ENCODE assay signal across 7 cellular contexts in the genomic region with DNA sequence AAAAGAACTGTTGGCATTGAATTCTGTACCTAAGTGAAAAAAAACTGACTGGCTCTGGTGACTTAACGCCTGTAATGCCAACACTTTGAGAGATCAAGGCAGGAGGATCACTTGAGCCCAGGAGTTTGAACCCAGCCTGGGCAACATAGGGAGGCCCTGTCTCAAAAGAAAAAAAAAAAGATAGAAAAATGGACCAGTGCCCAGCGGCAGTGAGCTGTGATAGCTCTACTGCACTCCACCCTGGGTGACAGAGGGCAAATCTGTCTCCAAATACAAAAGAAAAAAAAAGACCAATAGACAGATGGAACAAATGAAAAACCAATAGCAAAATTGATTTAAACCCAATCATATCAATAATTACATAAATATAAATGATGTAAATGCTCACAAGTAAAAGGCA. TPM values are rescaled to one million over a fixed set of nuclear protein-coding genes. Genes with fewer than 3 reads are reported as not detected.
DNase-seq lines count a peak whose midpoint lies in the region; TF ChIP-seq lines count a peak whose summit lies in the region.
"Had no signal": no experiment of that assay in that cellular context is flagged by ENCODE, and none has a peak within 500 bp of the region (broad histone marks: within the 10 kb centered on the region; RNA-seq: fewer than 3 reads in every experiment).

No MANE protein-coding gene starts in this region.

- no peak for TF ChIP-seq POLR2A in esophagus muscularis mucosa (IDR thresholded peaks at IDR 0.05; ENCODE audit: low read depth)
- TF ChIP-seq POLR2A in sigmoid colon (IDR thresholded peaks at IDR 0.05), result no peak

- 61% methylated on average over 2 of the region's 2 CpGs for WGBS in esophagus muscularis mucosa
- WGBS in sigmoid colon, 2 donors, result 16 to 62% methylated on average over 2 of the region's 2 CpGs

- H3K4me1 ChIP-seq in esophagus muscularis mucosa, result peaks cover 5 to 17% (median 14%) of the 10 kb centered on the region in 4 donors
- H3K4me1 ChIP-seq in sigmoid colon, result peaks cover 0 to 10% (median 3%) of the 10 kb centered on the region in 4 donors

- H3K9me3 ChIP-seq in esophagus muscularis mucosa (peaks cover 0 to 6% (median 2%) of the 10 kb centered on the region in 4 donors), sigmoid colon (peaks cover 0 to 2% (median 0%) of the 10 kb centered on the region in 4 donors)
- H3K9me3 ChIP-seq: ovary had no signal

- H3K27me3 ChIP-seq in esophagus muscularis mucosa, result no peaks in the 10 kb centered on the region
- no peaks in the 10 kb centered on the region for H3K27me3 ChIP-seq in sigmoid colon
- H3K27me3 ChIP-seq: ovary had no signal

- TF ChIP-seq EP300 in esophagus muscularis mucosa (IDR thresholded peaks at IDR 0.05) (no peak), sigmoid colon (IDR thresholded peaks at IDR 0.05) (no peak)

- intact Hi-C loops in esophagus muscularis mucosa (cut with DNase I) (no loop called here), sigmoid colon (cut with DNase I) (no loop called here)

- no peak for TF ChIP-seq CTCF in VCaP (conservative IDR thresholded peaks at IDR 0.05)
- no peak for TF ChIP-seq CTCF in esophagus muscularis mucosa (IDR thresholded peaks at IDR 0.05)
- no peak for TF ChIP-seq CTCF in sigmoid colon (IDR thresholded peaks at IDR 0.05)

- H3K4me3 ChIP-seq in esophagus muscularis mucosa (peak overlapping the region; percentile 46 to 60 (median 49)), sigmoid colon (peak overlapping the region in 3 of 4 donors; percentile 39 to 50 (median 45))

- peak overlapping the region; percentile 26; the same call in 1 of the 2 replicates for H3K27ac ChIP-seq in VCaP
- H3K27ac ChIP-seq in esophagus muscularis mucosa (replicated peaks in 1 of 4), result no peak overlapping the region
- no peak overlapping the region for H3K27ac ChIP-seq in sigmoid colon
- H3K27ac ChIP-seq: ovary had no signal

- H3K36me3 ChIP-seq in esophagus muscularis mucosa (peaks cover 0 to 5% (median 0%) of the 10 kb centered on the region in 4 donors), sigmoid colon (no peaks in the 10 kb centered on the region)
- H3K36me3 ChIP-seq: ovary had no signal

- DNase-seq in esophagus muscularis mucosa (ENCODE audit: extremely low spot score), result no peak
- DNase-seq in sigmoid colon, result no peak
- no peak for DNase-seq in AG08396 (ENCODE audit: low spot score)
- no peak for DNase-seq in mesenteric fat pad (ENCODE audit: low spot score)
- DNase-seq in NOMO-1 treated with dmso at 0.1 percent for 144 hours (lab: John Stamatoyannopoulos, UW; ENCODE audit: unreplicated experiment), result no peak

RNA-seq across cellular contexts. Expression of a gene that starts 0.7 kb away (rescaled TPM):
- total RNA-seq in esophagus muscularis mucosa, result 1 to 10 TPM in 1 of 4 donors, under 1 TPM in 3; 0.13 to 1.6 (median 0.66) TPM
- 1 to 10 TPM in 3 of 4 donors, under 1 TPM in 1; 0.71 to 1.9 (median 1.5) TPM for total RNA-seq in sigmoid colon
- 100 to 1,000 TPM in 1 of 3 donors, 10 to 100 TPM in 2; 72.1 to 110 (median 78.3) TPM for polyA plus RNA-seq in sigmoid colon
- total RNA-seq in mesenteric fat pad, result 1.0 TPM

RNA-seq across cellular contexts. Expression of a gene that starts 22.7 kb away (rescaled TPM):
- total RNA-seq in esophagus muscularis mucosa (10 to 100 TPM; 45.2 to 68.2 (median 59.6) TPM), sigmoid colon (100 to 1,000 TPM in 1 of 4 donors, 10 to 100 TPM in 3; 55.8 to 110 (median 77.2) TPM), mesenteric fat pad (39.4 TPM)
- polyA plus RNA-seq in sigmoid colon, result 10 to 100 TPM; 64.2 to 99.6 (median 84.1) TPM

RNA-seq across cellular contexts. Expression of a gene that starts 22.9 kb away (rescaled TPM):
- total RNA-seq in esophagus muscularis mucosa (10 to 100 TPM in 3 of 4 donors, 1 to 10 TPM in 1; 10.0 to 16.5 (median 11.3) TPM), sigmoid colon (10 to 100 TPM in 1 of 4 donors, 1 to 10 TPM in 3; 7.5 to 15.2 (median 8.8) TPM), mesenteric fat pad (15.1 TPM)
- 10 to 100 TPM in 1 of 3 donors, 1 to 10 TPM in 2; 5.1 to 16.0 (median 7.2) TPM for polyA plus RNA-seq in sigmoid colon

RNA-seq across cellular contexts. Expression of a gene that starts 37.6 kb away (rescaled TPM):
- total RNA-seq in esophagus muscularis mucosa, result 10 to 100 TPM in 3 of 4 donors, 1 to 10 TPM in 1; 10.0 to 26.2 (median 16.9) TPM
- total RNA-seq in sigmoid colon, result 10 to 100 TPM; 10.8 to 21.3 (median 15.3) TPM
- 10 to 100 TPM; 10.8 to 44.1 (median 13.2) TPM for polyA plus RNA-seq in sigmoid colon
- total RNA-seq in mesenteric fat pad, result 33.5 TPM

RNA-seq across cellular contexts. Expression of a gene that starts 37.9 kb away (rescaled TPM):
- 10 to 100 TPM; 16.2 to 43.1 (median 36.1) TPM for total RNA-seq in esophagus muscularis mucosa
- total RNA-seq in sigmoid colon, result 10 to 100 TPM; 19.6 to 46.5 (median 31.3) TPM
- 10 to 100 TPM in 1 of 3 donors, 1 to 10 TPM in 2; 1.2 to 16.5 (median 3.2) TPM for polyA plus RNA-seq in sigmoid colon
- total RNA-seq in mesenteric fat pad, result 39.9 TPM
